ENCODE assay signal across 8 cellular contexts in genomic region chr17:4365103-4365627, GRCh38. TPM values are rescaled to one million over a fixed set of nuclear protein-coding genes. Genes with fewer than 3 reads are reported as not detected.
A peak's percentile ranks its signal among the peaks of the same experiment; 100 is the strongest.
DNase-seq lines count a peak whose midpoint lies in the region; ATAC-seq and TF ChIP-seq lines count a peak whose summit lies in the region.

No MANE protein-coding gene starts in this region.

- H3K36me3 Mint-ChIP-seq in activated CD4-positive, alpha-beta memory T cell treated with anti-CD3 and anti-CD28 coated beads, Interleukin-2, amount 10 ng/mL, durations not matched to agents 7 days and 5 days (ENCODE audit: low read depth): peaks cover 22% of the 10 kb centered on the region

- H3K4me3 Mint-ChIP-seq in activated CD4-positive, alpha-beta memory T cell treated with anti-CD3 and anti-CD28 coated beads, Interleukin-2, amount 10 ng/mL, durations not matched to agents 7 days and 5 days: peak overlapping the region; percentile 82

- WGBS in right lobe of liver (ENCODE audit: insufficient coverage, low coverage, low lambda C conversion rate, missing lambda C conversion rate): 0% methylated on average over 11 of the region's 38 CpGs

- intact Hi-C loops in right lobe of liver (cut with DNase I): no loop called here

- POLR2A ChIA-PET in activated CD4-positive, alpha-beta memory T cell treated with anti-CD3 and anti-CD28 coated beads, Interleukin-2, amount 10 ng/mL, durations not matched to agents 7 days and 5 days (lab: Charles Lee): interaction anchor here (0.6 to 2.5 kb wide), 14 partner anchors 9 to 575 kb away, joined by 3 to 17 read pairs (median 4); partner anchors contain the start of genes CYB5D2, RNF167 and ZZEF1

- no peaks in the 10 kb centered on the region for H3K9me3 Mint-ChIP-seq in activated CD4-positive, alpha-beta memory T cell treated with anti-CD3 and anti-CD28 coated beads, Interleukin-2, amount 10 ng/mL, durations not matched to agents 7 days and 5 days

- H3K4me3 ChIP-seq in duodenal mucosa (ENCODE audit: low read depth in 1 of 2, low read length in 2 of 2) (peak overlapping the region; percentile 70 to 81), right lobe of liver (peak overlapping the region; percentile 96 to 100 (median 99))

- H3K9ac ChIP-seq in duodenal mucosa (ENCODE audit: low read depth in 1 of 2, low read length in 2 of 2): peak overlapping the region; percentile 81 to 87

- TF ChIP-seq POLR2A in right lobe of liver (IDR thresholded peaks at IDR 0.05): peak; percentile 78

- ATAC-seq in GM19395 (IDR thresholded peaks at IDR 0.05; ENCODE audit: unreplicated experiment): peak; percentile 49
- ATAC-seq in right lobe of liver: peak; percentile 70 to 77 (median 75)

- H3K9me3 ChIP-seq in duodenal mucosa (ENCODE audit: control insufficient read depth in 1 of 2, low read length in 2 of 2) (no peaks in the 10 kb centered on the region), right lobe of liver (no peaks in the 10 kb centered on the region)

- no peaks in the 10 kb centered on the region for H3K27me3 ChIP-seq in duodenal mucosa (ENCODE audit: control insufficient read depth in 1 of 2, insufficient read depth in 2 of 2, low read length in 2 of 2)
- H3K27me3 ChIP-seq in right lobe of liver: no peaks in the 10 kb centered on the region

- H3K36me3 ChIP-seq in duodenal mucosa (ENCODE audit: control insufficient read depth in 1 of 2, insufficient read depth in 2 of 2, low read length in 2 of 2) (peaks cover 3 to 6% of the 10 kb centered on the region in 2 donors), right lobe of liver (peaks cover 0 to 9% (median 0%) of the 10 kb centered on the region in 4 donors)

- peak overlapping the region; percentile 86 for H3K27ac Mint-ChIP-seq in activated CD4-positive, alpha-beta memory T cell treated with anti-CD3 and anti-CD28 coated beads, Interleukin-2, amount 10 ng/mL, durations not matched to agents 7 days and 5 days

- H3K4me1 ChIP-seq in duodenal mucosa (ENCODE audit: control insufficient read depth in 1 of 2, insufficient read depth in 2 of 2, low read length in 2 of 2) (peaks cover 6 to 8% of the 10 kb centered on the region in 2 donors), right lobe of liver (peaks cover 0 to 9% (median 4%) of the 10 kb centered on the region in 4 donors)

- DNase-seq in C1 segment of cervical spinal cord (lab: John Stamatoyannopoulos, UW): peak; percentile 19 to 91 (median 84)
- peak; percentile 89 for DNase-seq in HK-2 (ENCODE audit: unreplicated experiment)
- DNase-seq in NCI-H82 (lab: John Stamatoyannopoulos, UW): peak; percentile 98
- peak; percentile 90 for DNase-seq in activated CD4-positive, alpha-beta memory T cell treated with anti-CD3 and anti-CD28 coated beads, Interleukin-2, amount 10 ng/mL, durations not matched to agents 7 days and 5 days
- DNase-seq in right lobe of liver: peak; percentile 93 to 96 (median 95)
- DNase-seq in stimulated activated CD4-positive, alpha-beta T cell treated with anti-CD3 and anti-CD28 coated beads, Interleukin-4, amount 100 ng/mL, for 1 hour: peak; percentile 88

- no peak for TF ChIP-seq CTCF in right lobe of liver (IDR thresholded peaks at IDR 0.05)

- CTCF ChIA-PET in activated CD4-positive, alpha-beta memory T cell treated with anti-CD3 and anti-CD28 coated beads, Interleukin-2, amount 10 ng/mL, durations not matched to agents 7 days and 5 days (lab: Charles Lee): interaction anchor here (1.4 to 2.6 kb wide), 4 partner anchors 11 to 202 kb away, joined by 3 to 7 read pairs (median 4); no protein-coding TSS in a partner anchor

- H3K27ac ChIP-seq in duodenal mucosa (ENCODE audit: low read depth, low read length) (peak overlapping the region; percentile 95), right lobe of liver (peak overlapping the region; percentile 83 to 95 (median 95))

- H3K4me1 Mint-ChIP-seq in activated CD4-positive, alpha-beta memory T cell treated with anti-CD3 and anti-CD28 coated beads, Interleukin-2, amount 10 ng/mL, durations not matched to agents 7 days and 5 days: peaks cover 37% of the 10 kb centered on the region

- no peaks in the 10 kb centered on the region for H3K27me3 Mint-ChIP-seq in activated CD4-positive, alpha-beta memory T cell treated with anti-CD3 and anti-CD28 coated beads, Interleukin-2, amount 10 ng/mL, durations not matched to agents 7 days and 5 days

RNA-seq across cellular contexts. Expression of gene UBE2G1, which starts 1.3 kb away (rescaled TPM):
- total RNA-seq in activated CD4-positive, alpha-beta memory T cell treated with anti-CD3 and anti-CD28 coated beads, Interleukin-2, amount 10 ng/mL, durations not matched to agents 7 days and 5 days: 10 to 100 TPM; 65.3 to 66.4 TPM
- total RNA-seq in right lobe of liver: 10 to 100 TPM; 30.3 to 45.5 (median 38.8) TPM

Comparison
In these comparisons a context has a peak if more than half of its experiments do, and no peak if none do; other contexts are left out.
1. Peak in every context shown above with its lines: DNase-seq, ATAC-seq, H3K4me3 ChIP-seq and H3K27ac ChIP-seq.